ENCODE assay signal across 15 cellular contexts in genomic region chr17:72143245-72143644, GRCh38. TPM values are rescaled to one million over a fixed set of nuclear protein-coding genes. Genes with fewer than 3 reads are reported as not detected.
"Had no signal": no experiment of that assay in that cellular context is flagged by ENCODE, and none has a peak within 500 bp of the region (broad histone marks: within the 10 kb centered on the region; RNA-seq: fewer than 3 reads in every experiment).

No MANE protein-coding gene starts in this region.

- H3K4me3 ChIP-seq: ascending aorta, esophagus squamous epithelium, skin epidermis, tibial nerve had no signal

- H3K27ac ChIP-seq: ascending aorta, esophagus squamous epithelium, neutrophil, skin epidermis, tibial nerve had no signal

- DNase-seq: activated B cell treated with CpG ODN at 0.5 μM for 24 hours; activated CD4-positive, alpha-beta T cell treated with anti-CD3 and anti-CD28 coated beads, Interleukin-2, amount 10 ng/mL, durations not matched to agents 7 days and 5 days; activated CD8-positive, alpha-beta memory T cell treated with anti-CD3 and anti-CD28 coated beads for 24 hours; activated naive CD4-positive, alpha-beta T cell treated with Interleukin-2 at 50 U/mL for 16 hours; activated naive CD8-positive, alpha-beta T cell treated with anti-CD3 and anti-CD28 coated beads, Interleukin-2, amount 50 U/mL, for 24 hours; esophagus squamous epithelium; foreskin fibroblast; left cardiac atrium; mammary epithelial cell; naive thymus-derived CD8-positive, alpha-beta T cell had no signal

- H3K36me3 ChIP-seq: ascending aorta, esophagus squamous epithelium, neutrophil, tibial nerve had no signal

- H3K9me3 ChIP-seq: ascending aorta, esophagus squamous epithelium, neutrophil, tibial nerve had no signal

- H3K4me1 ChIP-seq: ascending aorta, esophagus squamous epithelium, tibial nerve had no signal

- H3K27me3 ChIP-seq: ascending aorta, tibial nerve had no signal

RNA-seq across cellular contexts. Expression of gene SOX9, which starts 22.4 kb away (rescaled TPM):
- total RNA-seq: activated CD4-positive, alpha-beta T cell treated with anti-CD3 and anti-CD28 coated beads, Interleukin-2, amount 10 ng/mL, durations not matched to agents 7 days and 5 days; mononuclear cell; naive thymus-derived CD8-positive, alpha-beta T cell had no signal
